20 cellular contexts compared by ENCODE assay signal in the genomic region with DNA sequence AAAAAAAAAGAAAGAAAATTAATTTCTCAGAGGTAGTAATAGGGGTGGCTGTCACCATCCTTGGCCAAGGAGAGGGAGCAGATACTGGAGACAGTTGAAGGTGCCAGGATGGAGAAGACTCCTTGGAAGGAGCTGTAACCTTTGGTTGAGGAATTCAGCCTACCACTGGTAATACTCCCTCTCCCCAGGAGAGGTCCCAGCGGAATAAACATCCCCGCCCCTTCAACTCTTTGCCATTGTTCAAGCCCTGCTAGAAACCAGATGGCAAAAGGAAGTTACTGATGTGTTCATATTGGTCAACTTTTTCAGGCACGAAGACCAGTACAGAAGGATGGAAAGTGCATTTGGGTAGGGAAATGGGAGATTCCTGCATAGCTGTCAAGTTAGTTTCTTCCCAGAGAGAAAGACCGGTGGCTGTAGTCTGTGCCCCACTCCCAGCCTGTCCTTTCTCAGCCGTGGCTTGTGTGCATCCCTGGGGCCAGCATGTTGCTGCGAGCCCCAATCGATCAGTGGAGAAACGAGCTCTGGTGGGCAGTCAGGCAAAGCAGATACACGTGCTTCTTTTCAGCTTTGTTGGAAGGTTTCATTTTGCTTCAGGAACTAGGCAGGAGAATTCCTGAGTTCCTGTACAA.
DNase-seq lines count a peak whose midpoint lies in the region; ATAC-seq, FAIRE-seq and TF ChIP-seq lines count a peak whose summit lies in the region.
"Had no signal": no experiment of that assay in that cellular context is flagged by ENCODE, and none has a peak within 500 bp of the region (broad histone marks: within the 10 kb centered on the region; RNA-seq: fewer than 3 reads in every experiment).

No MANE protein-coding gene starts in this region.

- H4K20me1 ChIP-seq in K562 (replicated peaks; ENCODE audit: control insufficient read depth, insufficient read depth, low read length) (peaks cover 7% of the 10 kb centered on the region), GM23248 (ENCODE audit: insufficient read depth) (no peaks in the 10 kb centered on the region)

- WGBS in K562 (ENCODE audit: insufficient coverage, low coverage, missing lambda C conversion rate) = 0% methylated on average over 9 of the region's 9 CpGs
- WGBS in GM23248 (ENCODE audit: low coverage in 1 of 2, low lambda C conversion rate in 2 of 2, missing lambda C conversion rate in 2 of 2), 2 experiments = 45 to 46% methylated on average over 9 of the region's 9 CpGs

- H3K79me2 ChIP-seq in K562 (ENCODE audit: control insufficient read depth, insufficient read depth, low read length) (no peaks in the 10 kb centered on the region), GM23248 (ENCODE audit: insufficient read depth) (no peaks in the 10 kb centered on the region)

- in situ Hi-C loops in K562 (cut with MboI) (no loop called here), GM23248 (cut with MboI) (no loop called here)

- H3K9me3 ChIP-seq in K562 (replicated peaks; ENCODE audit: control insufficient read depth, insufficient read depth, low read depth, low read length) (no peaks in the 10 kb centered on the region), GM23248 (ENCODE audit: low read depth) (no peaks in the 10 kb centered on the region)
- H3K9me3 ChIP-seq: lower lobe of right lung had no signal

- CTCF ChIA-PET in Calu3 (lab: Charles Lee) (interaction anchor here (0.7 kb wide), 2 partner anchors 19 to 1836 kb away, joined by 3 read pairs; no protein-coding TSS in a partner anchor), K562 (lab: Yijun Ruan, JAX; ENCODE audit: low intra/inter-chr PET ratio) (no interaction called here)

- H3K9ac ChIP-seq in K562 (ENCODE audit: insufficient read depth in 1 of 2, low read depth in 2 of 2, low read length in 2 of 2) (no peak overlapping the region), GM23248 (no peak overlapping the region)

- intact Hi-C loops in Calu3 (cut with micrococcal nuclease; ENCODE audit: unreplicated experiment) (loop anchor here (5.0 to 10.0 kb wide), 4 partner anchors 164 to 744 kb away; no protein-coding TSS in a partner anchor), K562 (cut with micrococcal nuclease) (no loop called here)

- peaks cover 0 to 5% of the 10 kb centered on the region in 2 experiments; a peak in 3 of 5 replicates for H3K4me1 ChIP-seq in K562 (replicated peaks in 1 of 2; ENCODE audit: control insufficient read depth in 2 of 2, insufficient read depth in 2 of 2, low read length in 2 of 2)
- no peaks in the 10 kb centered on the region for H3K4me1 ChIP-seq in GM23248 (ENCODE audit: insufficient read depth)
- H3K4me1 ChIP-seq: lower lobe of right lung, SJSA1 had no signal

- no peaks in the 10 kb centered on the region for H3K9me1 ChIP-seq in K562 (ENCODE audit: control insufficient read depth, insufficient read depth, low read length)

- H3K4me2 ChIP-seq in K562 (ENCODE audit: insufficient read depth, low read length) (no peak overlapping the region), GM23248 (ENCODE audit: unreplicated experiment) (no peak overlapping the region)

- H3K4me3 ChIP-seq in K562 (no peak overlapping the region), GM23248 (no peak overlapping the region)
- H3K4me3 ChIP-seq: dorsolateral prefrontal cortex, lower lobe of right lung, SJSA1 had no signal

- H3K27ac ChIP-seq in K562 (ENCODE audit: extremely low read depth, low read depth, low read length) = no peak overlapping the region
- no peak overlapping the region for H3K27ac ChIP-seq in GM23248
- H3K27ac ChIP-seq: dorsolateral prefrontal cortex, lower lobe of right lung, SJSA1 had no signal

- TF ChIP-seq EP300 in K562 (IDR thresholded peaks at IDR 0.05; ENCODE audit: low read length) = no peak

- POLR2A ChIA-PET in K562 (lab: Yijun Ruan, JAX) = interaction anchor here (1.0 kb wide), 1 partner anchor 19 kb away, joined by 3 read pairs; no protein-coding TSS in a partner anchor

- H3K27me3 Mint-ChIP-seq in Calu3 (ENCODE audit: unreplicated experiment) (no peaks in the 10 kb centered on the region), neural crest cell (ENCODE audit: low read depth) (peaks cover 40% of the 10 kb centered on the region)
- H3K27me3 Mint-ChIP-seq: activated CD4-positive, alpha-beta T cell treated with anti-CD3 and anti-CD28 coated beads for 36 hours; activated CD8-positive, alpha-beta memory T cell treated with anti-CD3 and anti-CD28 coated beads, Interleukin-2, amount 10 ng/mL, durations not matched to agents 7 days and 5 days; stimulated activated naive CD8-positive, alpha-beta T cell treated with anti-CD3 and anti-CD28 coated beads, Interleukin-15, amount 100 ng/mL, for 72 hours had no signal

- H3K4me1 Mint-ChIP-seq in Calu3 (ENCODE audit: low read depth, unreplicated experiment) = peaks cover 51% of the 10 kb centered on the region
- peaks cover 37% of the 10 kb centered on the region for H3K4me1 Mint-ChIP-seq in neural crest cell
- H3K4me1 Mint-ChIP-seq: activated CD8-positive, alpha-beta memory T cell treated with anti-CD3 and anti-CD28 coated beads, Interleukin-2, amount 10 ng/mL, durations not matched to agents 7 days and 5 days; stimulated activated naive CD8-positive, alpha-beta T cell treated with anti-CD3 and anti-CD28 coated beads, Interleukin-15, amount 100 ng/mL, for 72 hours had no signal

- TF ChIP-seq CTCF in Calu3 (IDR thresholded peaks at IDR 0.05; ENCODE audit: unreplicated experiment) (no peak), K562 (IDR thresholded peaks at IDR 0.05 in 2 of 3, conservative IDR thresholded peaks at IDR 0.05 in 1 of 3; ENCODE audit: insufficient read depth in 2 of 3, low read depth in 1 of 3, low read length in 3 of 3) (peak; percentile 21 to 38 (median 23); a peak in 3 of 6 replicates), neural crest cell (conservative IDR thresholded peaks at IDR 0.05) (peak; percentile 43)

- DNase-seq in Calu3 = peak; percentile 11
- peak; percentile 27 for DNase-seq in HuH-7.5 (ENCODE audit: low spot score)
- peak; percentile 12 to 46 (median 38) for DNase-seq in K562 (ENCODE audit: extremely low read depth in 1 of 4, low spot score in 3 of 4)
- DNase-seq in neural crest cell (ENCODE audit: low read depth, low spot score) = no peak
- no peak for DNase-seq in GM23248
- DNase-seq: activated CD4-positive, alpha-beta T cell treated with anti-CD3 and anti-CD28 coated beads for 36 hours; activated CD8-positive, alpha-beta memory T cell treated with anti-CD3 and anti-CD28 coated beads, Interleukin-2, amount 10 ng/mL, durations not matched to agents 7 days and 5 days; dorsolateral prefrontal cortex; GDM1; immature natural killer cell; lower lobe of right lung; NCI-H1694 treated with DMSO at 0.1 percent for 48 hours; NCI-H510A; PC-3; stimulated activated CD4-positive, alpha-beta T cell treated with anti-CD3 and anti-CD28 coated beads, Interleukin-1b, Interleukin-23, amount 100 ng/mL, for 48 hours; stimulated activated naive CD8-positive, alpha-beta T cell treated with anti-CD3 and anti-CD28 coated beads, Interleukin-15, amount 100 ng/mL, for 72 hours; T-helper 9 cell had no signal

- no peak overlapping the region for H3K4me3 Mint-ChIP-seq in Calu3 (ENCODE audit: low read depth, unreplicated experiment)
- no peak overlapping the region for H3K4me3 Mint-ChIP-seq in neural crest cell
- H3K4me3 Mint-ChIP-seq: activated CD4-positive, alpha-beta T cell treated with anti-CD3 and anti-CD28 coated beads for 36 hours; activated CD8-positive, alpha-beta memory T cell treated with anti-CD3 and anti-CD28 coated beads, Interleukin-2, amount 10 ng/mL, durations not matched to agents 7 days and 5 days; immature natural killer cell; stimulated activated naive CD8-positive, alpha-beta T cell treated with anti-CD3 and anti-CD28 coated beads, Interleukin-15, amount 100 ng/mL, for 72 hours had no signal

- H3K27ac Mint-ChIP-seq in Calu3 (ENCODE audit: unreplicated experiment) (peak overlapping the region; percentile 92), neural crest cell (ENCODE audit: unreplicated experiment) (no peak overlapping the region)
- H3K27ac Mint-ChIP-seq: activated CD4-positive, alpha-beta T cell treated with anti-CD3 and anti-CD28 coated beads for 36 hours; activated CD8-positive, alpha-beta memory T cell treated with anti-CD3 and anti-CD28 coated beads, Interleukin-2, amount 10 ng/mL, durations not matched to agents 7 days and 5 days; immature natural killer cell; stimulated activated naive CD8-positive, alpha-beta T cell treated with anti-CD3 and anti-CD28 coated beads, Interleukin-15, amount 100 ng/mL, for 72 hours had no signal

- no peaks in the 10 kb centered on the region for H3F3A ChIP-seq in GM23248 (ENCODE audit: insufficient read depth)

- ATAC-seq in K562 (peak; percentile 85), HG03342 (IDR thresholded peaks at IDR 0.05; ENCODE audit: unreplicated experiment) (no peak)
- ATAC-seq in activated CD4-positive, CD25-positive, alpha-beta regulatory T cell treated with anti-CD3 and anti-CD28 coated beads, Interleukin-2, amount 50 U/mL, for 24 hours = no peak
- ATAC-seq: activated CD4-positive, alpha-beta T cell treated with anti-CD3 and anti-CD28 coated beads for 36 hours; activated CD8-positive, alpha-beta memory T cell treated with anti-CD3 and anti-CD28 coated beads, Interleukin-2, amount 10 ng/mL, durations not matched to agents 7 days and 5 days; lower lobe of right lung; PC-3; stimulated activated naive CD8-positive, alpha-beta T cell treated with anti-CD3 and anti-CD28 coated beads, Interleukin-15, amount 100 ng/mL, for 72 hours had no signal

- peak in 1 of 2 experiments; percentile 20; a peak in 1 of 4 replicates for TF ChIP-seq RAD21 in K562 (CRISPR knock-in tag; conservative IDR thresholded peaks at IDR 0.05 in 1 of 2, IDR thresholded peaks at IDR 0.05 in 1 of 2)

- H3K27me3 ChIP-seq in K562 (ENCODE audit: control insufficient read depth in 2 of 2, insufficient read depth in 2 of 2, low read length in 2 of 2) (peaks cover 22 to 33% of the 10 kb centered on the region in 2 experiments), GM23248 (replicated peaks; ENCODE audit: insufficient read depth) (no peaks in the 10 kb centered on the region)
- H3K27me3 ChIP-seq: dorsolateral prefrontal cortex, SJSA1 had no signal

- H3K9me3 Mint-ChIP-seq in Calu3 (ENCODE audit: low read depth, unreplicated experiment) (peaks cover 4% of the 10 kb centered on the region), neural crest cell (no peaks in the 10 kb centered on the region)

- BruUV-seq in Calu3 (replicated peaks; lab: Mats Ljungman, UMichigan) (no TSS peak), K562 (replicated peaks; lab: Mats Ljungman, UMichigan) (no TSS peak)

- no peak for FAIRE-seq in K562 (lab: Jason Lieb, UNC)

- H3K36me3 ChIP-seq in K562 (ENCODE audit: control insufficient read depth, insufficient read depth, low read length) (no peaks in the 10 kb centered on the region), GM23248 (ENCODE audit: low read depth) (no peaks in the 10 kb centered on the region)
- H3K36me3 ChIP-seq: lower lobe of right lung, SJSA1 had no signal

- TF ChIP-seq POLR2A in K562 (conservative IDR thresholded peaks at IDR 0.05) = no peak

- H3K36me3 Mint-ChIP-seq in Calu3 (ENCODE audit: insufficient read depth, unreplicated experiment) (peaks cover 17% of the 10 kb centered on the region), neural crest cell (ENCODE audit: low read depth) (no peaks in the 10 kb centered on the region)
- H3K36me3 Mint-ChIP-seq: activated CD8-positive, alpha-beta memory T cell treated with anti-CD3 and anti-CD28 coated beads, Interleukin-2, amount 10 ng/mL, durations not matched to agents 7 days and 5 days; immature natural killer cell had no signal

- no peaks in the 10 kb centered on the region for H3K9me2 ChIP-seq in GM23248 (ENCODE audit: insufficient read depth)

- H2AFZ ChIP-seq in K562 (ENCODE audit: low read depth, low read length) = no peak overlapping the region
- no peak overlapping the region for H2AFZ ChIP-seq in GM23248

Comparison
In these comparisons a context has a peak if more than half of its experiments do, and no peak if none do; other contexts are left out.
1. DNase-seq: peak in Calu3 (single experiment), HuH-7.5 (single experiment) and K562 (4 of 4); none in neural crest cell (single experiment) and GM23248 (single experiment).